Comparison of ENCODE assay signal across 8 cellular contexts in the genomic region with DNA sequence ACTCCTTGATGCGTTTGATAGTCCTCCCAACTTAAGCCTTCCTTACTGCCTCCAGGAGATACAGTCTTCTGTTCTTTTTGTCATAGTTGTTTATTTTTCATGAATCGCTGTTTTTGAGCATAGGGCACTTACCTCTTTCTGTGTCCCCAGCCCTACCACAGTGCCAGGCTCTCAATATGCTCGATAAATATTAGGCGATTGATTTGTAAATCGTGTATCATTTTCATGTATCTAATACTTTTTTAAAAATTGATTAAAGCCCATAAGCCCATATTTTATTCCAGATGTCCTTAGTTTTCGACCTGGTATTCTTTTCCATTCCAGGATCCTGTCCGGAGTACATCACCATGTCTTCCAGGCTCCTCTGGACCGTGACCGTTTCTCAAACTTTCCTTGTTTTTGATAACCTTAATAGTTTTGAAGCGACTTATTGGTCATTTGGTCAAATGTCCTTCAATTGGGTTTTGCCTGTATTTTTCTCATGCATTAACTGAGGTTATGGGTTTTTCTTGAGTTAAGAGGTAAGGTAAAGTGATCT. TPM values are rescaled to one million over a fixed set of nuclear protein-coding genes. Genes with fewer than 3 reads are reported as not detected.
DNase-seq lines count a peak whose midpoint lies in the region; ATAC-seq and TF ChIP-seq lines count a peak whose summit lies in the region.

No MANE protein-coding gene starts in this region.

- H3K4me2 ChIP-seq in mammary epithelial cell (ENCODE audit: insufficient read depth, low read depth, low read length) = peak overlapping the region; percentile 75

- in situ Hi-C loops in mammary epithelial cell (cut with MboI; ENCODE audit: low sequenced_read_pairs in 2 of 2) = loop anchor here in 1 of 2 donors (25.0 kb wide), 1 partner anchor 1024 kb away; no protein-coding TSS in a partner anchor

- CTCF ChIA-PET in mammary epithelial cell (lab: Charles Lee; ENCODE audit: low non-redundant PET) = interaction anchor here (1.6 kb wide), 1 partner anchor 14 kb away, joined by 15 read pairs; no protein-coding TSS in a partner anchor

- no peaks in the 10 kb centered on the region for H4K20me1 ChIP-seq in mammary epithelial cell (ENCODE audit: insufficient read depth, low read length)

- H3K27ac ChIP-seq in CD4-positive, CD25-positive, alpha-beta regulatory T cell (ENCODE audit: insufficient read depth, low read length, poor library complexity, severe bottlenecking) = peak overlapping the region; percentile 92
- H3K27ac ChIP-seq in HL-60 (replicated peaks) = peak overlapping the region; percentile 89
- H3K27ac ChIP-seq in mammary epithelial cell (ENCODE audit: insufficient read depth, low read depth, low read length) = peak overlapping the region; percentile 95

- peak overlapping the region; percentile 95 for H2AFZ ChIP-seq in mammary epithelial cell (ENCODE audit: low read depth, low read length)

- POLR2A ChIA-PET in naive thymus-derived CD8-positive, alpha-beta T cell (lab: Charles Lee) = interaction anchor here (1.2 to 2.1 kb wide), 4 partner anchors 11 to 1821 kb away, joined by 4 to 16 read pairs (median 4); partner anchors contain the start of genes MBD5, ORC4, RBM43 and RIF1

- peaks cover 10% of the 10 kb centered on the region for H3K36me3 ChIP-seq in CD4-positive, CD25-positive, alpha-beta regulatory T cell (ENCODE audit: control insufficient read depth, insufficient read depth, low read length)
- peaks cover 9% of the 10 kb centered on the region for H3K36me3 ChIP-seq in mammary epithelial cell (ENCODE audit: insufficient read depth, low read length)

- TSS peak; percentile 59 for BruUV-seq in mammary epithelial cell (replicated peaks; lab: Mats Ljungman, UMichigan)

- H3K36me3 Mint-ChIP-seq in CD4-positive, CD25-positive, alpha-beta regulatory T cell = peaks cover 20% of the 10 kb centered on the region
- peaks cover 4 to 23% (median 6%) of the 10 kb centered on the region in 3 donors for H3K36me3 Mint-ChIP-seq in naive thymus-derived CD8-positive, alpha-beta T cell

- peak overlapping the region; percentile 94 to 97 (median 94) for H3K4me3 Mint-ChIP-seq in CD4-positive, CD25-positive, alpha-beta regulatory T cell
- H3K4me3 Mint-ChIP-seq in naive thymus-derived CD8-positive, alpha-beta T cell = peak overlapping the region; percentile 92 to 98 (median 97)

- peaks cover 41% of the 10 kb centered on the region for H3K27me3 Mint-ChIP-seq in CD4-positive, CD25-positive, alpha-beta regulatory T cell
- H3K27me3 Mint-ChIP-seq in naive thymus-derived CD8-positive, alpha-beta T cell = peaks cover 11 to 39% (median 15%) of the 10 kb centered on the region in 5 donors

- H3K9me3 Mint-ChIP-seq in CD4-positive, CD25-positive, alpha-beta regulatory T cell = no peaks in the 10 kb centered on the region
- H3K9me3 Mint-ChIP-seq in naive thymus-derived CD8-positive, alpha-beta T cell = no peaks in the 10 kb centered on the region

- WGBS in mammary epithelial cell (ENCODE audit: low coverage, missing lambda C conversion rate) = 50% methylated on average over 10 of the region's 10 CpGs

- H3K79me2 ChIP-seq in mammary epithelial cell (ENCODE audit: insufficient read depth, low read length) = peaks cover 45% of the 10 kb centered on the region

- H3K9me3 ChIP-seq in CD4-positive, CD25-positive, alpha-beta regulatory T cell (ENCODE audit: control insufficient read depth in 2 of 2, low read length in 2 of 2) = no peaks in the 10 kb centered on the region
- no peaks in the 10 kb centered on the region for H3K9me3 ChIP-seq in mammary epithelial cell (replicated peaks; ENCODE audit: insufficient read depth, low read length)

- H3K27ac Mint-ChIP-seq in CD4-positive, CD25-positive, alpha-beta regulatory T cell = peak overlapping the region; percentile 98 to 99 (median 98)
- H3K27ac Mint-ChIP-seq in naive thymus-derived CD8-positive, alpha-beta T cell = peak overlapping the region; percentile 96 to 100 (median 100)

- H3K4me1 ChIP-seq in CD4-positive, CD25-positive, alpha-beta regulatory T cell (ENCODE audit: control insufficient read depth, insufficient read depth, low read length, poor library complexity, severe bottlenecking) = peaks cover 35% of the 10 kb centered on the region
- peaks cover 12% of the 10 kb centered on the region for H3K4me1 ChIP-seq in mammary epithelial cell (ENCODE audit: insufficient read depth, low read length)

- intact Hi-C loops in mammary epithelial cell (cut with micrococcal nuclease) = no loop called here

- H3K9ac ChIP-seq in mammary epithelial cell (ENCODE audit: insufficient read depth, low read length) = peak overlapping the region; percentile 99

- no peak for ATAC-seq in CD4-positive, CD25-positive, alpha-beta regulatory T cell (ENCODE audit: low read depth in 2 of 2)
- peak; percentile 10 for ATAC-seq in GM19463 (IDR thresholded peaks at IDR 0.05; ENCODE audit: unreplicated experiment)
- ATAC-seq in naive thymus-derived CD8-positive, alpha-beta T cell = no peak

- H3K27me3 ChIP-seq in CD4-positive, CD25-positive, alpha-beta regulatory T cell (ENCODE audit: control insufficient read depth, insufficient read depth, low read length) = no peaks in the 10 kb centered on the region
- no peaks in the 10 kb centered on the region for H3K27me3 ChIP-seq in HL-60 (ENCODE audit: insufficient read depth, poor library complexity, severe bottlenecking)
- no peaks in the 10 kb centered on the region for H3K27me3 ChIP-seq in mammary epithelial cell (ENCODE audit: insufficient read depth, low read length)

- peaks cover 30 to 47% (median 35%) of the 10 kb centered on the region in 4 donors for H3K4me1 Mint-ChIP-seq in CD4-positive, CD25-positive, alpha-beta regulatory T cell
- H3K4me1 Mint-ChIP-seq in naive thymus-derived CD8-positive, alpha-beta T cell = peaks cover 16 to 49% (median 29%) of the 10 kb centered on the region in 4 donors

- peak overlapping the region; percentile 100 for H3K4me3 ChIP-seq in CD4-positive, CD25-positive, alpha-beta regulatory T cell (ENCODE audit: low read depth, low read length)
- H3K4me3 ChIP-seq in HL-60 (replicated peaks; ENCODE audit: insufficient read depth, low read length) (peak overlapping the region; percentile 65), mammary epithelial cell (replicated peaks in 1 of 3; ENCODE audit: insufficient read depth in 1 of 3, low read depth in 2 of 3, low read length in 3 of 3) (peak overlapping the region; percentile 66 to 98 (median 85))

- dilution Hi-C loops in mammary epithelial cell (cut with HindIII; ENCODE audit: low sequenced_read_pairs) = no loop called here

- TF ChIP-seq CTCF in HL-60 (IDR thresholded peaks at IDR 0.05; ENCODE audit: insufficient read depth, low read length) (no peak), mammary epithelial cell (conservative IDR thresholded peaks at IDR 0.05 in 1 of 2, IDR thresholded peaks at IDR 0.05 in 1 of 2; ENCODE audit: extremely low read depth in 1 of 2, insufficient read depth in 1 of 2, low read depth in 1 of 2, low read length in 2 of 2) (no peak)

- DNase-seq in CD4-positive, CD25-positive, alpha-beta regulatory T cell = no peak
- no peak for DNase-seq in HL-60 (ENCODE audit: low read depth in 1 of 2, low spot score in 1 of 2)
- DNase-seq in mammary epithelial cell = no peak
- DNase-seq in naive thymus-derived CD8-positive, alpha-beta T cell = no peak
- DNase-seq in AML-193 (lab: John Stamatoyannopoulos, UW) = no peak
- DNase-seq in medulla oblongata (ENCODE audit: extremely low spot score) = no peak
- DNase-seq in HuH-7 (ENCODE audit: low spot score) = no peak

RNA-seq across cellular contexts. Expression of gene MMADHC, which starts 0.4 kb away (rescaled TPM):
- 72.5 TPM for total RNA-seq in CD4-positive, CD25-positive, alpha-beta regulatory T cell
- polyA plus RNA-seq in CD4-positive, CD25-positive, alpha-beta regulatory T cell = 100 to 1,000 TPM; 139 to 200 (median 174) TPM
- 100 to 1,000 TPM; 116 to 141 TPM for total RNA-seq in mammary epithelial cell
- 75.8 TPM for polyA plus RNA-seq in mammary epithelial cell
- 82.4 TPM for polyA minus RNA-seq in mammary epithelial cell
- total RNA-seq in naive thymus-derived CD8-positive, alpha-beta T cell = 10 to 100 TPM; 79.0 to 84.9 TPM
- 100 to 1,000 TPM in 2 of 3 donors, 10 to 100 TPM in 1; 90.2 to 119 (median 103) TPM for polyA plus RNA-seq in naive thymus-derived CD8-positive, alpha-beta T cell
